In genomic region chr15:25727867-25728600, GRCh38 we compare ENCODE assay signal across 27 cellular contexts.
DNase-seq lines count a peak whose midpoint lies in the region; ATAC-seq and TF ChIP-seq lines count a peak whose summit lies in the region.
"Had no signal": no experiment of that assay in that cellular context is flagged by ENCODE, and none has a peak within 500 bp of the region (broad histone marks: within the 10 kb centered on the region; RNA-seq: fewer than 3 reads in every experiment).

No MANE protein-coding gene starts in this region.

- no peak for TF ChIP-seq POLR2A in vagina (IDR thresholded peaks at IDR 0.05)

- intact Hi-C loops in cardiac septum (cut with DNase I) (no loop called here), heart right ventricle (cut with DNase I) (no loop called here), vagina (cut with DNase I) (no loop called here)

- DNase-seq in cardiac septum (ENCODE audit: low spot score) = peak; percentile 49
- DNase-seq in heart right ventricle = no peak
- peak; percentile 16 to 25 (median 21) for DNase-seq in immature natural killer cell
- DNase-seq in osteocyte (ENCODE audit: extremely low spot score, unreplicated experiment) = peak; percentile 66
- peak; percentile 49 to 54 for DNase-seq in vagina (ENCODE audit: extremely low spot score in 2 of 2)
- no peak for DNase-seq in SW 1271 (lab: John Stamatoyannopoulos, UW)
- DNase-seq: activated CD4-positive, CD25-positive, alpha-beta regulatory T cell treated with anti-CD3 and anti-CD28 coated beads, Interleukin-2, amount 50 U/mL, for 72 hours; activated gamma-delta T cell treated with Interleukin-2 at 50 U/mL for 16 hours; BE2C; body of pancreas; CD8-positive, alpha-beta memory T cell; gastrocnemius medialis; KG1; NCI-H1105 treated with DMSO at 0.1 percent for 48 hours; NCI-H2029; NCI-H510A treated with DMSO at 0.1 percent for 48 hours; NK-92 treated with Interleukin-12 subunit alpha and Interleukin-12 subunit beta, amount 100 ng/mL, for 24 hours; PC-3; retina; stimulated activated CD4-positive, alpha-beta T cell treated with anti-CD3 and anti-CD28 coated beads, Interleukin-2, amount 100 ng/mL, for 24 hours had no signal

- H3K4me1 ChIP-seq in heart right ventricle (no peaks in the 10 kb centered on the region), vagina (no peaks in the 10 kb centered on the region)
- H3K4me1 ChIP-seq: BE2C, body of pancreas, gastrocnemius medialis, parathyroid adenoma had no signal

- H3K9me3 Mint-ChIP-seq in immature natural killer cell (no peaks in the 10 kb centered on the region), osteocyte (ENCODE audit: unreplicated experiment) (no peaks in the 10 kb centered on the region)
- H3K9me3 Mint-ChIP-seq: CD8-positive, alpha-beta memory T cell had no signal

- ATAC-seq in heart right ventricle (no peak), GM18520 (IDR thresholded peaks at IDR 0.05; ENCODE audit: unreplicated experiment) (no peak), GM19467 (IDR thresholded peaks at IDR 0.05; ENCODE audit: unreplicated experiment) (no peak)
- ATAC-seq: body of pancreas, gastrocnemius medialis, PC-3, Right ventricle myocardium inferior had no signal

- H3K4me1 Mint-ChIP-seq in immature natural killer cell (peaks cover 35 to 43% of the 10 kb centered on the region in 2 donors), osteocyte (ENCODE audit: unreplicated experiment) (peaks cover 38% of the 10 kb centered on the region)

- H3K4me3 ChIP-seq in heart right ventricle (no peak overlapping the region), vagina (no peak overlapping the region)
- H3K4me3 ChIP-seq: body of pancreas, dorsolateral prefrontal cortex, gastrocnemius medialis, tibial artery had no signal

- H3K27ac ChIP-seq in heart right ventricle (no peak overlapping the region), vagina (no peak overlapping the region)
- H3K27ac ChIP-seq: body of pancreas, gastrocnemius medialis, HL-60, parathyroid adenoma, tibial artery had no signal

- no peaks in the 10 kb centered on the region for H3K27me3 ChIP-seq in heart right ventricle
- H3K27me3 ChIP-seq in vagina = no peaks in the 10 kb centered on the region
- H3K27me3 ChIP-seq: BE2C, body of pancreas, gastrocnemius medialis, tibial artery had no signal

- TF ChIP-seq CTCF in heart right ventricle (IDR thresholded peaks at IDR 0.05) (no peak), osteocyte (IDR thresholded peaks at IDR 0.05) (no peak), vagina (IDR thresholded peaks at IDR 0.05) (no peak)

- H3K27ac Mint-ChIP-seq in immature natural killer cell (peak overlapping the region; percentile 56 to 84 (median 76)), osteocyte (ENCODE audit: unreplicated experiment) (peak overlapping the region; percentile 85)

- H3K9me3 ChIP-seq in heart right ventricle = no peaks in the 10 kb centered on the region
- H3K9me3 ChIP-seq in vagina = no peaks in the 10 kb centered on the region
- H3K9me3 ChIP-seq: BE2C, body of pancreas, gastrocnemius medialis, tibial artery had no signal

- H3K27me3 Mint-ChIP-seq in immature natural killer cell (ENCODE audit: low read depth in 3 of 3) (peaks cover 0 to 4% (median 0%) of the 10 kb centered on the region in 3 donors), osteocyte (ENCODE audit: unreplicated experiment) (no peaks in the 10 kb centered on the region)

- 84 to 85% methylated on average over 18 of the region's 18 CpGs for WGBS in heart right ventricle, 2 donors

- H3K36me3 Mint-ChIP-seq in immature natural killer cell (peaks cover 3 to 12% (median 10%) of the 10 kb centered on the region in 3 donors), osteocyte (ENCODE audit: unreplicated experiment) (peaks cover 34% of the 10 kb centered on the region)

- H3K4me3 Mint-ChIP-seq in immature natural killer cell = peak overlapping the region in 3 of 5 donors; percentile 23 to 62 (median 27)
- no peak overlapping the region for H3K4me3 Mint-ChIP-seq in osteocyte (ENCODE audit: unreplicated experiment)
- H3K4me3 Mint-ChIP-seq: CD8-positive, alpha-beta memory T cell had no signal

- H3K36me3 ChIP-seq in heart right ventricle (no peaks in the 10 kb centered on the region), vagina (no peaks in the 10 kb centered on the region)
- H3K36me3 ChIP-seq: BE2C, gastrocnemius medialis had no signal

Comparison
In these comparisons a context has a peak if more than half of its experiments do, and no peak if none do; other contexts are left out.
1. DNase-seq: peak in cardiac septum (single experiment), immature natural killer cell (3 of 3), osteocyte (single experiment) and vagina (2 of 2); none in heart right ventricle (0 of 2) and SW 1271 (0 of 2).